38 cellular contexts compared by ENCODE assay signal in the genomic region with DNA sequence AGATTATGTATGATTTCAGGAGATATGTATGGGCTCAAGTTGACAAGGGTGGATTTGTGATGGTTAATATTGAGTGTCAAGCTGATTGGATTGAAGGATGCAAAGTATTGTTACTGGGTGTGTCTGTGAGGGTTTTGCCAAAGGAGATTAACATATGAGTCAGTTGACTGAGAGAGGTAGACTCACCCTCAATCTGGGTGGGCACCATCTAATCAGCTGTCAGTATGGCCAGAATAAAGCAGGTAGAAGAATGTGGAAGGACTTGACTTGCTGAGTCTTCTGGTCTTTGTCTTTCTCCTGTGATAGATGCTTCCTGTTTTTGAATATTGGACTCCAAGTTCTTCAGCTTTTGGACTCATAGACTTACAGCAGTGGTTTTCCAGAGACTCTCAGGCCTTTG.
"Had no signal": no experiment of that assay in that cellular context is flagged by ENCODE, and none has a peak within 500 bp of the region (broad histone marks: within the 10 kb centered on the region; RNA-seq: fewer than 3 reads in every experiment).

No MANE protein-coding gene starts in this region.

- H3K27me3 Mint-ChIP-seq: activated B cell treated with CpG ODN at 0.5 μM for 24 hours; activated CD4-positive, alpha-beta memory T cell treated with anti-CD3 and anti-CD28 coated beads for 36 hours; activated CD4-positive, alpha-beta T cell treated with anti-CD3 and anti-CD28 coated beads, Interleukin-2, amount 10 ng/mL, durations not matched to agents 24 days and 14 days; activated naive CD8-positive, alpha-beta T cell treated with anti-CD3 and anti-CD28 coated beads for 36 hours; activated T-helper 17 cell treated with anti-CD3 and anti-CD28 coated beads, Interleukin-2, amount 50 U/mL, for 72 hours had no signal

- H3K27ac Mint-ChIP-seq: activated B cell treated with CpG ODN at 0.5 μM for 24 hours; activated CD4-positive, alpha-beta memory T cell treated with anti-CD3 and anti-CD28 coated beads for 36 hours; activated CD4-positive, alpha-beta T cell treated with anti-CD3 and anti-CD28 coated beads, Interleukin-2, amount 10 ng/mL, durations not matched to agents 24 days and 14 days; activated CD8-positive, alpha-beta T cell treated with anti-CD3 and anti-CD28 coated beads for 36 hours; activated naive CD4-positive, alpha-beta T cell treated with anti-CD3 and anti-CD28 coated beads for 36 hours; activated naive CD4-positive, alpha-beta T cell treated with anti-CD3 and anti-CD28 coated beads, Interleukin-2, amount 50 U/mL, for 72 hours; activated naive CD8-positive, alpha-beta T cell treated with anti-CD3 and anti-CD28 coated beads for 36 hours; activated T-cell treated with anti-CD3 and anti-CD28 coated beads, Interleukin-2, amount 50 U/mL, for 72 hours; activated T-helper 1 cell treated with anti-CD3 and anti-CD28 coated beads, Interleukin-12 subunit alpha, Interleukin-12 subunit beta, Interleukin-2, Interleukin-4 antibody, amounts not matched to agents 30 ng/mL and 10 ng/mL and 1 ng/mL, durations not matched to agents 14 hours and 24 hours and 36 hours; activated T-helper 17 cell treated with anti-CD3 and anti-CD28 coated beads, Interleukin-2, amount 50 U/mL, for 72 hours; T-helper 1 cell treated with Interleukin-12 subunit alpha and Interleukin-12 subunit beta and Interleukin-4 antibody, amounts not matched to agents 30 μg/mL and 1 μg/mL, for 36 hours; T-helper 2 cell treated with Interferon-gamma antibody and Interleukin-4, amounts not matched to agents 5 μg/mL and 100 μg/mL, for 36 hours had no signal

- H3K27ac ChIP-seq: adrenal gland, body of pancreas, brain microvascular endothelial cell, breast epithelium, cardiac muscle cell, VCaP had no signal

- H3K27me3 ChIP-seq: adrenal gland, body of pancreas, brain microvascular endothelial cell, breast epithelium, cardiac muscle cell had no signal

- H3K36me3 ChIP-seq: adrenal gland, brain microvascular endothelial cell, breast epithelium, cardiac muscle cell had no signal

- H3K4me1 ChIP-seq: adrenal gland, body of pancreas, breast epithelium had no signal

- H3K4me1 Mint-ChIP-seq: activated B cell treated with CpG ODN at 0.5 μM for 24 hours; activated CD4-positive, alpha-beta T cell treated with anti-CD3 and anti-CD28 coated beads, Interleukin-2, amount 10 ng/mL, durations not matched to agents 24 days and 14 days; activated naive CD8-positive, alpha-beta T cell treated with anti-CD3 and anti-CD28 coated beads for 36 hours; activated T-helper 17 cell treated with anti-CD3 and anti-CD28 coated beads, Interleukin-2, amount 50 U/mL, for 72 hours; central memory CD8-positive, alpha-beta T cell had no signal

- H3K4me3 Mint-ChIP-seq: activated B cell treated with CpG ODN at 0.5 μM for 24 hours; activated CD4-positive, alpha-beta memory T cell treated with anti-CD3 and anti-CD28 coated beads for 36 hours; activated CD4-positive, alpha-beta T cell treated with anti-CD3 and anti-CD28 coated beads, Interleukin-2, amount 10 ng/mL, durations not matched to agents 24 days and 14 days; activated CD8-positive, alpha-beta T cell treated with anti-CD3 and anti-CD28 coated beads for 36 hours; activated naive CD4-positive, alpha-beta T cell treated with anti-CD3 and anti-CD28 coated beads for 36 hours; activated naive CD8-positive, alpha-beta T cell treated with anti-CD3 and anti-CD28 coated beads for 36 hours; activated T-cell treated with anti-CD3 and anti-CD28 coated beads, Interleukin-2, amount 50 U/mL, for 4 hours; activated T-cell treated with anti-CD3 and anti-CD28 coated beads, Interleukin-2, amount 50 U/mL, for 72 hours; activated T-helper 1 cell treated with anti-CD3 and anti-CD28 coated beads, Interleukin-12 subunit alpha, Interleukin-12 subunit beta, Interleukin-2, Interleukin-4 antibody, amounts not matched to agents 30 ng/mL and 10 ng/mL and 1 ng/mL, durations not matched to agents 14 hours and 24 hours and 36 hours; activated T-helper 17 cell treated with anti-CD3 and anti-CD28 coated beads, Interleukin-2, amount 50 U/mL, for 72 hours; central memory CD8-positive, alpha-beta T cell; T-helper 1 cell treated with Interleukin-12 subunit alpha and Interleukin-12 subunit beta and Interleukin-4 antibody, amounts not matched to agents 30 μg/mL and 1 μg/mL, for 36 hours; T-helper 2 cell treated with Interferon-gamma antibody and Interleukin-4, amounts not matched to agents 5 μg/mL and 100 μg/mL, for 36 hours had no signal

- ATAC-seq: activated CD8-positive, alpha-beta T cell treated with anti-CD3 and anti-CD28 coated beads for 36 hours; activated naive CD4-positive, alpha-beta T cell treated with anti-CD3 and anti-CD28 coated beads, Interleukin-2, amount 50 U/mL, for 72 hours; activated T-cell treated with anti-CD3 and anti-CD28 coated beads, Interleukin-2, amount 50 U/mL, for 4 hours; activated T-cell treated with anti-CD3 and anti-CD28 coated beads, Interleukin-2, amount 50 U/mL, for 72 hours; activated T-helper 17 cell treated with anti-CD3 and anti-CD28 coated beads, Interleukin-2, amount 50 U/mL, for 72 hours; body of pancreas had no signal

- H3K36me3 Mint-ChIP-seq: activated CD4-positive, alpha-beta memory T cell treated with anti-CD3 and anti-CD28 coated beads for 36 hours; activated naive CD8-positive, alpha-beta T cell treated with anti-CD3 and anti-CD28 coated beads for 36 hours had no signal

- DNase-seq: activated B cell treated with CpG ODN at 0.5 μM for 24 hours; activated CD4-positive, alpha-beta memory T cell treated with anti-CD3 and anti-CD28 coated beads for 36 hours; activated CD4-positive, alpha-beta T cell treated with anti-CD3 and anti-CD28 coated beads for 4 hours; activated CD4-positive, alpha-beta T cell treated with anti-CD3 and anti-CD28 coated beads, Interleukin-2, amount 10 ng/mL, durations not matched to agents 24 days and 14 days; activated CD4-positive, alpha-beta T cell treated with anti-CD3 and anti-CD28 coated beads, Interleukin-2, amount 50 U/mL, for 1 hour; activated CD4-positive, alpha-beta T cell treated with anti-CD3 and anti-CD28 coated beads, Interleukin-2, amount 50 U/mL, for 4 hours; activated CD4-positive, CD25-positive, alpha-beta regulatory T cell treated with anti-CD3 and anti-CD28 coated beads, Interleukin-2, amount 50 U/mL, for 72 hours; activated CD8-positive, alpha-beta memory T cell treated with anti-CD3 and anti-CD28 coated beads, Interleukin-2, amount 50 U/mL, for 4 hours; activated CD8-positive, alpha-beta T cell treated with anti-CD3 and anti-CD28 coated beads for 36 hours; activated effector memory CD4-positive, alpha-beta T cell treated with anti-CD3 and anti-CD28 coated beads, Interleukin-2, amount 50 U/mL, for 16 hours; activated gamma-delta T cell treated with Interleukin-2 at 50 U/mL for 16 hours; activated naive CD4-positive, alpha-beta T cell; activated naive CD4-positive, alpha-beta T cell treated with anti-CD3 and anti-CD28 coated beads for 36 hours; activated naive CD4-positive, alpha-beta T cell treated with anti-CD3 and anti-CD28 coated beads, Interleukin-2, amount 50 U/mL, for 16 hours; activated naive CD8-positive, alpha-beta T cell treated with anti-CD3 and anti-CD28 coated beads for 36 hours; activated T-cell treated with anti-CD3 and anti-CD28 coated beads for 4 hours; activated T-cell treated with anti-CD3 and anti-CD28 coated beads, Interleukin-2, amount 50 U/mL, for 1 hour; activated T-cell treated with anti-CD3 and anti-CD28 coated beads, Interleukin-2, amount 50 U/mL, for 4 hours; activated T-cell treated with anti-CD3 and anti-CD28 coated beads, Interleukin-2, amount 50 U/mL, for 72 hours; adrenal gland; amniotic stem cell; aorta; body of pancreas; brain microvascular endothelial cell; caudate nucleus; SW 1271; T-helper 1 cell; T-helper 2 cell; T-helper 9 cell had no signal

- H3K4me3 ChIP-seq: adrenal gland, body of pancreas, breast epithelium, cardiac muscle cell had no signal
